In genomic region chr19:47134533-47134932, GRCh38 we compare ENCODE assay signal across 1 cellular context.
TF ChIP-seq lines count a peak whose summit lies in the region.

No MANE protein-coding gene starts in this region.

TF ChIP-seq in H1, 55 proteins besides CTCF, POLR2A, EP300 and RAD21:
- TF ChIP-seq SIRT6 (IDR thresholded peaks at IDR 0.05; ENCODE audit: low read length): no peak
- no peak for TF ChIP-seq CHD7 (IDR thresholded peaks at IDR 0.05; ENCODE audit: insufficient replicate concordance, low read length)
- TF ChIP-seq ASH2L (IDR thresholded peaks at IDR 0.05; ENCODE audit: low read length): no peak
- TF ChIP-seq RNF2 (IDR thresholded peaks at IDR 0.05; ENCODE audit: borderline replicate concordance, low read depth, low read length, missing control alignments, poor library complexity, severe bottlenecking): no peak
- TF ChIP-seq GABPA (IDR thresholded peaks at IDR 0.05; ENCODE audit: borderline replicate concordance, insufficient read depth, low read length): no peak
- no peak for TF ChIP-seq TCF12 (IDR thresholded peaks at IDR 0.05; ENCODE audit: low read depth, low read length)
- no peak for TF ChIP-seq SAP30 (IDR thresholded peaks at IDR 0.05; ENCODE audit: insufficient read depth, insufficient replicate concordance, low read length)
- TF ChIP-seq CEBPB (IDR thresholded peaks at IDR 0.05; ENCODE audit: low read depth, low read length): no peak
- no peak for TF ChIP-seq KDM5A (IDR thresholded peaks at IDR 0.05; ENCODE audit: low read length)
- TF ChIP-seq ZNF274 (IDR thresholded peaks at IDR 0.05; ENCODE audit: borderline replicate concordance, extremely low read depth, low read length): no peak
- no peak for TF ChIP-seq BRCA1 (IDR thresholded peaks at IDR 0.05; ENCODE audit: low read depth, low read length)
- no peak for TF ChIP-seq CBX8 (IDR thresholded peaks at IDR 0.05; ENCODE audit: borderline replicate concordance, low read depth, low read length)
- TF ChIP-seq HDAC2 (IDR thresholded peaks at IDR 0.05; ENCODE audit: borderline replicate concordance in 1 of 2, low read depth in 2 of 2, low read length in 2 of 2): no peak
- TF ChIP-seq NRF1 (IDR thresholded peaks at IDR 0.05; ENCODE audit: low read depth, low read length): no peak
- no peak for TF ChIP-seq JUND (IDR thresholded peaks at IDR 0.05; ENCODE audit: low read length)
- TF ChIP-seq FOSL1 (IDR thresholded peaks at IDR 0.05; ENCODE audit: insufficient read depth, low read depth, low read length): no peak
- TF ChIP-seq SP2 (IDR thresholded peaks at IDR 0.05; ENCODE audit: low read length): no peak
- no peak for TF ChIP-seq PHF8 (conservative IDR thresholded peaks at IDR 0.05; ENCODE audit: low read depth, low read length)
